ENCODE assay signal across 8 cellular contexts in the genomic region with DNA sequence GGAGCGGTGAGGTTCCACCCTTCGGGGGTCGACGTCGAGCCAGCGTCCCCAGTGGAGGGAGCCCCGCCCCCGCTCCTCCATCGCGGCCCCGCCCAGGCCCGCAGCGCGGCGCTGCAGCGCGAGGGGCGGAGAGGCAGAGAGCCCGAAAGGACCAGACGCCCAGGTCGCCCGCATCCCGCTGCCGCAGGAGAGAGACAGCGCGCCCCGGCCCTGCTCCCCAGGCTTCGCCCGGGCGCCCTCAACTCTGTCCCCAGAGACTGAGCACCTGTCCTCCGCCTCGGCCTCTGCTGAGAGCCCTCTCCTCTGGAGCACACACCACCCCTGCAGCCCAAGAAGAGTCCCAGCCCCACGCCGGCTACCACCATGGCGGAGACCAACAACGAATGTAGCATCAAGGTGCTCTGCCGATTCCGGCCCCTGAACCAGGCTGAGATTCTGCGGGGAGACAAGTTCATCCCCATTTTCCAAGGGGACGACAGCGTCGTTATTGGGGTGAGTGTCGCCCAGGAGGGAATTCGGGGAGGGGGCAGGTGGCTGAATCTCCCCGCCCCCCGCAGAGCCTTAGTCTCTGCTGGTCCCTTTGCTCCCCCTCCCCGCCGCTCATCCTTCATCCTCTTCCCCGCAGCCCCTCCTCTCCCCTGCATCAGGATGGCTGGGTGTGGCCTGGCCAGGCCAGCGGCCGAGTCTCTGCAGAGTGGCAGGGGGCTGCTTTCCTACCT. TPM values are rescaled to one million over a fixed set of nuclear protein-coding genes. Genes with fewer than 3 reads are reported as not detected.
DNase-seq lines count a peak whose midpoint lies in the region; ATAC-seq and TF ChIP-seq lines count a peak whose summit lies in the region.

A gene (plus strand): TSS at position 136 of the 719 bp plus-strand sequence. CDS start 228 bp downstream, at position 364.

- DNase-seq in SJCRH30, result no peak
- DNase-seq in activated naive CD8-positive, alpha-beta T cell treated with anti-CD3 and anti-CD28 coated beads, Interleukin-2, amount 10 ng/mL, durations not matched to agents 7 days and 5 days, result peak; percentile 78
- DNase-seq in iPS DF 6.9 (ENCODE audit: low read depth, low spot score), result no peak
- peak; percentile 12 to 49 for DNase-seq in stimulated activated CD4-positive, alpha-beta T cell treated with anti-CD3 and anti-CD28 coated beads, Interleukin-12 subunit alpha, Interleukin-12 subunit beta, amount 100 ng/mL, for 24 hours (ENCODE audit: low read depth in 2 of 2)
- no peak for DNase-seq in NCI-H2029 (lab: John Stamatoyannopoulos, UW)
- DNase-seq in NOMO-1 treated with dmso at 0.1 percent for 144 hours (lab: John Stamatoyannopoulos, UW; ENCODE audit: unreplicated experiment), result no peak

- POLR2A ChIA-PET in activated naive CD8-positive, alpha-beta T cell treated with anti-CD3 and anti-CD28 coated beads, Interleukin-2, amount 10 ng/mL, durations not matched to agents 7 days and 5 days (lab: Charles Lee), result no interaction called here

- H3K27me3 ChIP-seq in SJCRH30 (peaks cover 34% of the 10 kb centered on the region), iPS DF 6.9 (ENCODE audit: control insufficient read depth, insufficient read depth, low read length) (no peaks in the 10 kb centered on the region)

- H3K4me1 Mint-ChIP-seq in activated naive CD8-positive, alpha-beta T cell treated with anti-CD3 and anti-CD28 coated beads, Interleukin-2, amount 10 ng/mL, durations not matched to agents 7 days and 5 days, result peaks cover 31% of the 10 kb centered on the region

- WGBS in iPS DF 6.9 (ENCODE audit: insufficient coverage, insufficient read length), result no CpG with 5 or more reads among the region's 51 CpGs

- H3K9me3 Mint-ChIP-seq in activated naive CD8-positive, alpha-beta T cell treated with anti-CD3 and anti-CD28 coated beads, Interleukin-2, amount 10 ng/mL, durations not matched to agents 7 days and 5 days, result no peaks in the 10 kb centered on the region

- H3K36me3 ChIP-seq in SJCRH30 (no peaks in the 10 kb centered on the region), iPS DF 6.9 (ENCODE audit: control insufficient read depth, insufficient read depth, low read length) (no peaks in the 10 kb centered on the region)

- H3K4me1 ChIP-seq in SJCRH30, result no peaks in the 10 kb centered on the region
- peaks cover 6% of the 10 kb centered on the region; the same call in 1 of the 2 replicates for H3K4me1 ChIP-seq in iPS DF 6.9 (ENCODE audit: control insufficient read depth, insufficient read depth, low read length)

- H3K27me3 Mint-ChIP-seq in activated naive CD8-positive, alpha-beta T cell treated with anti-CD3 and anti-CD28 coated beads, Interleukin-2, amount 10 ng/mL, durations not matched to agents 7 days and 5 days, result peaks cover 33% of the 10 kb centered on the region

- H3K9me3 ChIP-seq in SJCRH30 (replicated peaks) (no peaks in the 10 kb centered on the region), iPS DF 6.9 (ENCODE audit: control insufficient read depth, insufficient read depth, low read length) (no peaks in the 10 kb centered on the region)

- peak; percentile 55 for TF ChIP-seq CTCF in 22Rv1 (IDR thresholded peaks at IDR 0.05)

- peak within 1 kb of the TSS; percentile 79 for H3K4me3 Mint-ChIP-seq in activated naive CD8-positive, alpha-beta T cell treated with anti-CD3 and anti-CD28 coated beads, Interleukin-2, amount 10 ng/mL, durations not matched to agents 7 days and 5 days

- H3K4me3 ChIP-seq in SJCRH30 (peak within 1 kb of the TSS; percentile 38), iPS DF 6.9 (ENCODE audit: low read length) (peak within 1 kb of the TSS; percentile 93)

- H3K27ac ChIP-seq in 22Rv1, result no peak within 1 kb of the TSS
- no peak within 1 kb of the TSS for H3K27ac ChIP-seq in SJCRH30
- no peak within 1 kb of the TSS for H3K27ac ChIP-seq in iPS DF 6.9 (ENCODE audit: low read length)

- H3K27ac Mint-ChIP-seq in activated naive CD8-positive, alpha-beta T cell treated with anti-CD3 and anti-CD28 coated beads, Interleukin-2, amount 10 ng/mL, durations not matched to agents 7 days and 5 days, result peak within 1 kb of the TSS; percentile 7

- peaks cover 7% of the 10 kb centered on the region for H3K36me3 Mint-ChIP-seq in activated naive CD8-positive, alpha-beta T cell treated with anti-CD3 and anti-CD28 coated beads, Interleukin-2, amount 10 ng/mL, durations not matched to agents 7 days and 5 days

- peak; percentile 31 for ATAC-seq in GM18868 (IDR thresholded peaks at IDR 0.05; ENCODE audit: unreplicated experiment)
- peak; percentile 61 for ATAC-seq in activated naive CD8-positive, alpha-beta T cell treated with anti-CD3 and anti-CD28 coated beads, Interleukin-2, amount 10 ng/mL, durations not matched to agents 7 days and 5 days (ENCODE audit: low read depth)

RNA-seq across cellular contexts. Expression of the gene that starts here (rescaled TPM):
- 0.41 and 0.47 TPM in 2 replicates for total RNA-seq in SJCRH30 (2014; rRNA removed; shearing (Covaris generic))
- 1 to 10 TPM; 1.4 to 1.6 TPM for total RNA-seq in activated naive CD8-positive, alpha-beta T cell treated with anti-CD3 and anti-CD28 coated beads, Interleukin-2, amount 10 ng/mL, durations not matched to agents 7 days and 5 days

Comparison
In these comparisons a context has a peak if more than half of its experiments do, and no peak if none do; other contexts are left out.
1. DNase-seq: peak in activated naive CD8-positive, alpha-beta T cell treated with anti-CD3 and anti-CD28 coated beads, Interleukin-2, amount 10 ng/mL, durations not matched to agents 7 days and 5 days (single experiment) and stimulated activated CD4-positive, alpha-beta T cell treated with anti-CD3 and anti-CD28 coated beads, Interleukin-12 subunit alpha, Interleukin-12 subunit beta, amount 100 ng/mL, for 24 hours (2 of 2); none in SJCRH30 (0 of 2), iPS DF 6.9 (single experiment), NCI-H2029 (single experiment) and NOMO-1 treated with dmso at 0.1 percent for 144 hours (single experiment).